ENCODE assay signal across 3 cellular contexts in the genomic region with DNA sequence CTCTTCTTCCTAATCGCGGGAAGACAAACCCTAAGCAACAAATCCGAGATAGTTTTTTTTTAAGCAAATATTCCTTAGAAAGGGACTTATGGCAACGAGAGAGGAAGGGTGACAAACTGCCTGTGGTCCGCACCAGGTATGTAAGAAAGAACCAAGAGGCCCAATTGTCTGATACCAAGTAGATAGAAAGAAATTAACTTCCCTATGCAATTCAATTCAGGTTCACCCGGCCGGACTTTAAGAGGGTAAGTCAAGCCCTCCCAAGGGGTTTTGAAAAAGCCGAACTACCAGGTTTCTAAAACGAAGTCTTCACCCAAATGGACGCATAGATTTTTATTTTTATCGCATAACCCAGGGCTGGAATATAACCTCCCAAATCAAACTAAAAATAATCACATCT.
TF ChIP-seq lines count a peak whose summit lies in the region.

No MANE protein-coding gene starts in this region.

TF ChIP-seq in SK-N-SH, 30 proteins besides CTCF, POLR2A, EP300 and RAD21:
- TF ChIP-seq REST (IDR thresholded peaks at IDR 0.05; ENCODE audit: low read depth, low read length) (no peak), FOSL2 (IDR thresholded peaks at IDR 0.05; ENCODE audit: borderline replicate concordance, low read depth) (no peak), CHD2 (IDR thresholded peaks at IDR 0.05; ENCODE audit: low read length, partially characterized antibody) (no peak), RXRA (IDR thresholded peaks at IDR 0.05; ENCODE audit: borderline replicate concordance, low read depth) (no peak)

TF ChIP-seq in SK-N-SH treated with all-trans-retinoic acid at 6 μM for 48 hours, 23 proteins besides CTCF, POLR2A, EP300 and RAD21:
- TF ChIP-seq RARB (CRISPR knock-in tag; IDR thresholded peaks at IDR 0.05) = no peak
- no peak for TF ChIP-seq ARNTL (CRISPR knock-in tag; IDR thresholded peaks at IDR 0.05; ENCODE audit: borderline replicate concordance, low read depth)
- TF ChIP-seq, protein P1, sequence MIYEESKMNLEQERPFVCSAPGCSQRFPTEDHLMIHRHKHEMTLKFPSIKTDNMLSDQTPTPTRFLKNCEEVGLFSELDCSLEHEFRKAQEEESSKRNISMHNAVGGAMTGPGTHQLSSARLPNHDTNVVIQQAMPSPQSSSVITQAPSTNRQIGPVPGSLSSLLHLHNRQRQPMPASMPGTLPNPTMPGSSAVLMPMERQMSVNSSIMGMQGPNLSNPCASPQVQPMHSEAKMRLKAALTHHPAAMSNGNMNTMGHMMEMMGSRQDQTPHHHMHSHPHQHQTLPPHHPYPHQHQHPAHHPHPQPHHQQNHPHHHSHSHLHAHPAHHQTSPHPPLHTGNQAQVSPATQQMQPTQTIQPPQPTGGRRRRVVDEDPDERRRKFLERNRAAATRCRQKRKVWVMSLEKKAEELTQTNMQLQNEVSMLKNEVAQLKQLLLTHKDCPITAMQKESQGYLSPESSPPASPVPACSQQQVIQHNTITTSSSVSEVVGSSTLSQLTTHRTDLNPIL (CRISPR knock-in tag; IDR thresholded peaks at IDR 0.05; ENCODE audit: low read depth) = no peak
- TF ChIP-seq ZNF565 (CRISPR knock-in tag; conservative IDR thresholded peaks at IDR 0.05; ENCODE audit: low read depth) = no peak
- TF ChIP-seq ZFP30 (CRISPR knock-in tag; IDR thresholded peaks at IDR 0.05) = no peak
- no peak for TF ChIP-seq TCF4 (CRISPR knock-in tag; IDR thresholded peaks at IDR 0.05; ENCODE audit: borderline replicate concordance)
- TF ChIP-seq SNAI2 (CRISPR knock-in tag; IDR thresholded peaks at IDR 0.05) = no peak
- TF ChIP-seq ISL1 (CRISPR knock-in tag; IDR thresholded peaks at IDR 0.05) = no peak
- TF ChIP-seq BACH2 (CRISPR knock-in tag; IDR thresholded peaks at IDR 0.05; ENCODE audit: borderline replicate concordance) = no peak
- TF ChIP-seq ZC3H10 (CRISPR knock-in tag; IDR thresholded peaks at IDR 0.05) = no peak
- no peak for TF ChIP-seq OSR1 (CRISPR knock-in tag; IDR thresholded peaks at IDR 0.05)
- TF ChIP-seq ZNF70 (CRISPR knock-in tag; IDR thresholded peaks at IDR 0.05) = no peak
- no peak for TF ChIP-seq PPARA (CRISPR knock-in tag; IDR thresholded peaks at IDR 0.05; ENCODE audit: borderline replicate concordance)
- TF ChIP-seq CSRNP3 (CRISPR knock-in tag; IDR thresholded peaks at IDR 0.05) = no peak
- TF ChIP-seq ZFP3 (CRISPR knock-in tag; IDR thresholded peaks at IDR 0.05) = no peak

TF ChIP-seq in endothelial cell of umbilical vein, 7 proteins besides CTCF, POLR2A, EP300 and RAD21:
- TF ChIP-seq, protein P2, sequence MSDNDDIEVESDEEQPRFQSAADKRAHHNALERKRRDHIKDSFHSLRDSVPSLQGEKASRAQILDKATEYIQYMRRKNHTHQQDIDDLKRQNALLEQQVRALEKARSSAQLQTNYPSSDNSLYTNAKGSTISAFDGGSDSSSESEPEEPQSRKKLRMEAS (IDR thresholded peaks at IDR 0.05; ENCODE audit: insufficient read depth, insufficient read length) = no peak
- TF ChIP-seq GATA2 (IDR thresholded peaks at IDR 0.05; ENCODE audit: insufficient read depth, insufficient read length, low read depth, low read length) (no peak), MYC (IDR thresholded peaks at IDR 0.05; ENCODE audit: low read depth, low read length) (no peak), FOS (IDR thresholded peaks at IDR 0.05; ENCODE audit: borderline replicate concordance, insufficient read depth, low read length) (no peak), POLR2AphosphoS5 (IDR thresholded peaks at IDR 0.05; ENCODE audit: insufficient read depth, low read depth, low read length) (no peak), EZH2 (IDR thresholded peaks at IDR 0.05; ENCODE audit: borderline replicate concordance, low read depth, low read length, severe bottlenecking) (no peak), JUN (IDR thresholded peaks at IDR 0.05; ENCODE audit: borderline replicate concordance, insufficient read depth, insufficient read length, low read depth) (no peak)
